20 cellular contexts compared by ENCODE assay signal in genomic region chr2:74857725-74858124, GRCh38. TPM values are rescaled to one million over a fixed set of nuclear protein-coding genes. Genes with fewer than 3 reads are reported as not detected.
DNase-seq lines count a peak whose midpoint lies in the region; ATAC-seq, FAIRE-seq and TF ChIP-seq lines count a peak whose summit lies in the region.
"Had no signal": no experiment of that assay in that cellular context is flagged by ENCODE, and none has a peak within 500 bp of the region (broad histone marks: within the 10 kb centered on the region; RNA-seq: fewer than 3 reads in every experiment).

No MANE protein-coding gene starts in this region.

- FAIRE-seq in HepG2 (lab: Jason Lieb, UNC): no peak
- FAIRE-seq: A204.1, G401.6, GM12891, GM19239, H54 had no signal

- no peak for TF ChIP-seq RAD21 in HepG2 (CRISPR knock-in tag; IDR thresholded peaks at IDR 0.05)

- in situ Hi-C loops in HepG2 (cut with HindIII; ENCODE audit: extremely low pct_ligation_motif_present, low pct_unique_long_range_greater_than_20kb): no loop called here

- TF ChIP-seq CTCF in HepG2 (CRISPR knock-in tag; IDR thresholded peaks at IDR 0.05) (no peak), right lobe of liver (IDR thresholded peaks at IDR 0.05) (no peak), neutrophil (IDR thresholded peaks at IDR 0.05) (no peak)

- intact Hi-C loops in HepG2 (cut with micrococcal nuclease; ENCODE audit: unreplicated experiment): loop anchor here (2.0 kb wide), 1 partner anchor 21 kb away; no protein-coding TSS in a partner anchor
- intact Hi-C loops in right lobe of liver (cut with DNase I): no loop called here

- H3K4me3 ChIP-seq in HepG2 (replicated peaks in 1 of 3; ENCODE audit: insufficient read depth in 1 of 3, low read depth in 2 of 3, low read length in 3 of 3): no peak overlapping the region
- no peak overlapping the region for H3K4me3 ChIP-seq in right lobe of liver
- H3K4me3 ChIP-seq in neutrophil (ENCODE audit: low read depth in 1 of 2, low read length in 1 of 2): no peak overlapping the region
- no peak overlapping the region for H3K4me3 ChIP-seq in subcutaneous abdominal adipose tissue (ENCODE audit: low read depth in 1 of 5, low read length in 5 of 5)
- H3K4me3 ChIP-seq: GM23338 had no signal

- H3K27me3 ChIP-seq in HepG2 (ENCODE audit: control insufficient read depth in 1 of 2, insufficient read depth in 2 of 2, low read length in 2 of 2) (no peaks in the 10 kb centered on the region), right lobe of liver (no peaks in the 10 kb centered on the region), neutrophil (no peaks in the 10 kb centered on the region), subcutaneous abdominal adipose tissue (ENCODE audit: control insufficient read depth in 5 of 5, insufficient read depth in 4 of 5, low read length in 5 of 5) (no peaks in the 10 kb centered on the region)
- H3K27me3 ChIP-seq: BE2C had no signal

- TSS peak; percentile 6 for BruUV-seq in HepG2 (replicated peaks; lab: Mats Ljungman, UMichigan)

- H2AFZ ChIP-seq in HepG2 (ENCODE audit: low read length): no peak overlapping the region
- H2AFZ ChIP-seq: GM23338 had no signal

- 98% methylated on average over 8 of the region's 8 CpGs for WGBS in HepG2 (ENCODE audit: low lambda C conversion rate)
- WGBS in right lobe of liver (ENCODE audit: insufficient coverage, low coverage, low lambda C conversion rate, missing lambda C conversion rate): 85% methylated on average over 6 of the region's 8 CpGs

- ATAC-seq in HepG2 (no peak), right lobe of liver (no peak), GM19397 (IDR thresholded peaks at IDR 0.05; ENCODE audit: unreplicated experiment) (no peak)
- ATAC-seq: GM23338 had no signal

- no peak overlapping the region for H3K4me2 ChIP-seq in HepG2 (ENCODE audit: low read depth, low read length)
- H3K4me2 ChIP-seq: GM23338 had no signal

- no peak overlapping the region for H3K27ac ChIP-seq in HepG2 (ENCODE audit: extremely low read length, insufficient read depth, low read length)
- H3K27ac ChIP-seq in right lobe of liver: no peak overlapping the region
- H3K27ac ChIP-seq in neutrophil: peak overlapping the region; percentile 53
- peak overlapping the region; percentile 42 for H3K27ac ChIP-seq in subcutaneous abdominal adipose tissue (ENCODE audit: low read depth, low read length)

- no peak for DNase-seq in HepG2 (ENCODE audit: low spot score)
- DNase-seq in right lobe of liver: no peak
- DNase-seq in SIG-M5 treated with dmso at 0.1 percent for 504 hours (lab: John Stamatoyannopoulos, UW; ENCODE audit: unreplicated experiment): no peak
- DNase-seq: ACHN; BE2C; C1 segment of cervical spinal cord; CD4-positive, CD25-positive, alpha-beta regulatory T cell; CD8-positive, alpha-beta memory T cell; COR-L47; DMS 273 treated with DMSO at 0.1 percent for 48 hours; HCEC 1CT had no signal

- H3K9me3 ChIP-seq in HepG2 (ENCODE audit: low read length) (no peaks in the 10 kb centered on the region), right lobe of liver (no peaks in the 10 kb centered on the region), neutrophil (no peaks in the 10 kb centered on the region), subcutaneous abdominal adipose tissue (ENCODE audit: control insufficient read depth in 5 of 5, low read length in 5 of 5) (no peaks in the 10 kb centered on the region)
- H3K9me3 ChIP-seq: BE2C had no signal

- H3K9ac ChIP-seq in HepG2 (ENCODE audit: insufficient read depth, low read depth, low read length) (no peak overlapping the region), subcutaneous abdominal adipose tissue (ENCODE audit: low read length in 5 of 5) (no peak overlapping the region)

- peaks cover 87% of the 10 kb centered on the region for H3K79me2 ChIP-seq in HepG2 (ENCODE audit: insufficient read depth, low read length)

- TF ChIP-seq EP300 in HepG2 (IDR thresholded peaks at IDR 0.05; ENCODE audit: low read depth in 2 of 2, low read length in 2 of 2) (no peak), HepG2 (CRISPR knock-in tag; IDR thresholded peaks at IDR 0.05; ENCODE audit: borderline replicate concordance) (no peak)

- H3K4me1 ChIP-seq in HepG2 (ENCODE audit: insufficient read depth, low read length) (peaks cover 60% of the 10 kb centered on the region), right lobe of liver (no peaks in the 10 kb centered on the region), neutrophil (ENCODE audit: control insufficient read depth in 1 of 2, insufficient read depth in 1 of 2, low read depth in 1 of 2, low read length in 1 of 2) (peaks cover 48 to 49% of the 10 kb centered on the region in 2 experiments), subcutaneous abdominal adipose tissue (ENCODE audit: control insufficient read depth in 5 of 5, insufficient read depth in 5 of 5, low read length in 5 of 5) (peaks cover 0 to 64% (median 38%) of the 10 kb centered on the region in 5 donors)

- peaks cover 87% of the 10 kb centered on the region for H4K20me1 ChIP-seq in HepG2 (ENCODE audit: insufficient read depth, low read length)

- CTCF ChIA-PET in HepG2 (lab: Yijun Ruan, JAX; ENCODE audit: low intra/inter-chr PET ratio, low total read pairs): no interaction called here

- peaks cover 46 to 94% of the 10 kb centered on the region in 2 experiments for H3K36me3 ChIP-seq in HepG2 (replicated peaks in 1 of 2; ENCODE audit: control insufficient read depth in 1 of 2, insufficient read depth in 2 of 2, low read length in 2 of 2)
- H3K36me3 ChIP-seq in right lobe of liver: no peaks in the 10 kb centered on the region
- peaks cover 33% of the 10 kb centered on the region for H3K36me3 ChIP-seq in neutrophil
- H3K36me3 ChIP-seq in subcutaneous abdominal adipose tissue (ENCODE audit: control insufficient read depth in 5 of 5, insufficient read depth in 5 of 5, low read length in 5 of 5): peaks cover 4 to 26% (median 23%) of the 10 kb centered on the region in 5 donors

- TF ChIP-seq POLR2A in HepG2 (IDR thresholded peaks at IDR 0.05; ENCODE audit: insufficient read depth in 1 of 2, low read depth in 2 of 2, low read length in 2 of 2): no peak
- no peak for TF ChIP-seq POLR2A in right lobe of liver (IDR thresholded peaks at IDR 0.05)

- POLR2A ChIA-PET in HepG2 (lab: Yijun Ruan, JAX): no interaction called here

TF ChIP-seq in HepG2, 621 proteins besides CTCF, POLR2A, EP300 and RAD21 (continues in another document):
- TF ChIP-seq ZNF687 (CRISPR knock-in tag; IDR thresholded peaks at IDR 0.05) (0 out of 2 replicates have a peak, but pooled peaks have one; percentile 18), JUND (CRISPR knock-in tag; IDR thresholded peaks at IDR 0.05) (no peak), RBM22 (optimal IDR thresholded peaks at IDR 0.05; ENCODE audit: low read length) (peak; percentile 83), AGO1 (IDR thresholded peaks at IDR 0.05; ENCODE audit: low read depth, low read length, poor library complexity, severe bottlenecking) (peak; percentile 87)

RNA-seq across cellular contexts. Expression of gene HK2, which starts 23.8 kb away (rescaled TPM):
- total RNA-seq in HepG2 (2016; rRNA removed; fragmentation: Illumina TruSeq; extraction: Trizol): 13.2 and 24.4 TPM in 2 replicates
- 1.4 and 1.6 TPM in 2 replicates for total RNA-seq in HepG2 (2016; cell fraction: cytosol; rRNA removed; fragmentation: Illumina TruSeq; extraction: Trizol; ENCODE audit: low read depth)
- total RNA-seq in HepG2 (2016; cell fraction: insoluble cytoplasmic fraction; rRNA removed; fragmentation: Illumina TruSeq; extraction: Trizol): 13.6 and 21.9 TPM in 2 replicates
- 8.5 and 9.3 TPM in 2 replicates for total RNA-seq in HepG2 (2016; cell fraction: membrane; rRNA removed; fragmentation: Illumina TruSeq; extraction: Trizol)
- 20.3 and 20.8 TPM in 2 replicates for total RNA-seq in HepG2 (2016; cell fraction: nucleus; rRNA removed; fragmentation: Illumina TruSeq; extraction: Trizol)
- 97.0 and 101 TPM in 2 replicates for polyA plus RNA-seq in HepG2 (2011; rRNA removed)
- 69.4 and 70.4 TPM in 2 replicates for polyA plus RNA-seq in HepG2 (2011; cell fraction: cytosol; rRNA removed)
- 105 and 144 TPM in 2 replicates for polyA plus RNA-seq in HepG2 (2011; cell fraction: nucleus; rRNA removed)
- polyA plus RNA-seq in HepG2 (2012): 78.0 and 124 TPM in 2 replicates
- polyA plus RNA-seq in HepG2 (2016; cell fraction: cytosol; fragmentation: Illumina TruSeq; extraction: Trizol; ENCODE audit: low read depth): 0.93 and 0.99 TPM in 2 replicates
- polyA plus RNA-seq in HepG2 (2016; cell fraction: insoluble cytoplasmic fraction; fragmentation: Illumina TruSeq; extraction: Trizol; ENCODE audit: low read depth): 23.2 and 27.3 TPM in 2 replicates
- polyA plus RNA-seq in HepG2 (2016; cell fraction: membrane; fragmentation: Illumina TruSeq; extraction: Trizol; ENCODE audit: low read depth): 2.8 and 3.5 TPM in 2 replicates
- 30.1 and 30.3 TPM in 2 replicates for polyA plus RNA-seq in HepG2 (2016; cell fraction: nucleus; fragmentation: Illumina TruSeq; extraction: Trizol; ENCODE audit: insufficient read depth, low read depth)
- 69.1 and 358 TPM in 2 replicates for polyA minus RNA-seq in HepG2 (2011; rRNA and poly(A)+ RNA removed; ENCODE audit: low replicate concordance)
- 176 and 190 TPM in 2 replicates for polyA minus RNA-seq in HepG2 (2011; cell fraction: cytosol; rRNA and poly(A)+ RNA removed)
- 176 and 200 TPM in 2 replicates for polyA minus RNA-seq in HepG2 (2011; cell fraction: nucleus; rRNA and poly(A)+ RNA removed)
- total RNA-seq in right lobe of liver: 10 to 100 TPM in 1 of 6 experiments, 1 to 10 TPM in 1, under 1 TPM in 4; 0.48 to 23.0 (median 0.87) TPM

Comparison
In these comparisons a context has a peak if more than half of its experiments do, and no peak if none do; other contexts are left out.
1. H3K27ac ChIP-seq: peak in neutrophil (single experiment) and subcutaneous abdominal adipose tissue (single experiment); none in HepG2 (single experiment) and right lobe of liver (0 of 3).